In genomic region chr5:179883163-179883562, GRCh38 we compare ENCODE assay signal across 29 cellular contexts. TPM values are rescaled to one million over a fixed set of nuclear protein-coding genes. Genes with fewer than 3 reads are reported as not detected.
DNase-seq lines count a peak whose midpoint lies in the region; ATAC-seq, FAIRE-seq and TF ChIP-seq lines count a peak whose summit lies in the region.
"Had no signal": no experiment of that assay in that cellular context is flagged by ENCODE, and none has a peak within 500 bp of the region (broad histone marks: within the 10 kb centered on the region; RNA-seq: fewer than 3 reads in every experiment).

No MANE protein-coding gene starts in this region.

- no peak for ATAC-seq in activated T-cell treated with anti-CD3 and anti-CD28 coated beads, Interleukin-2, amount 50 U/mL, for 72 hours (replicated peaks in 1 of 2)
- ATAC-seq in Panc1 (no peak), HG03354 (IDR thresholded peaks at IDR 0.05; ENCODE audit: poor library complexity, severe bottlenecking, unreplicated experiment) (no peak)
- ATAC-seq: A549; CD8-positive, alpha-beta T cell; GM12878 had no signal

- no peak overlapping the region for H3K4me3 Mint-ChIP-seq in activated T-cell treated with anti-CD3 and anti-CD28 coated beads, Interleukin-2, amount 50 U/mL, for 72 hours
- H3K4me3 Mint-ChIP-seq in activated T-cell treated with anti-CD3 and anti-CD28 coated beads, Interleukin-2, amount 50 U/mL, for 24 hours = no peak overlapping the region
- peak overlapping the region; percentile 47 for H3K4me3 Mint-ChIP-seq in endothelial cell (ENCODE audit: unreplicated experiment)
- H3K4me3 Mint-ChIP-seq: B cell; CD4-positive, alpha-beta T cell; CD8-positive, alpha-beta T cell had no signal

- H3K27ac Mint-ChIP-seq in activated T-cell treated with anti-CD3 and anti-CD28 coated beads, Interleukin-2, amount 50 U/mL, for 72 hours = peak overlapping the region; percentile 83
- no peak overlapping the region for H3K27ac Mint-ChIP-seq in activated T-cell treated with anti-CD3 and anti-CD28 coated beads, Interleukin-2, amount 50 U/mL, for 24 hours
- H3K27ac Mint-ChIP-seq in endothelial cell (ENCODE audit: unreplicated experiment) = no peak overlapping the region
- H3K27ac Mint-ChIP-seq: B cell; CD4-positive, alpha-beta T cell; CD8-positive, alpha-beta T cell had no signal

- H3K36me3 ChIP-seq in Panc1 (ENCODE audit: control insufficient read depth, insufficient read depth, low read length) = peaks cover 12% of the 10 kb centered on the region

- no peaks in the 10 kb centered on the region for H3K4me1 ChIP-seq in Panc1 (ENCODE audit: control insufficient read depth, insufficient read depth, low read length)
- H3K4me1 ChIP-seq: A549, Caco-2 had no signal

- TF ChIP-seq CTCF in Panc1 (IDR thresholded peaks at IDR 0.05) (no peak), endothelial cell (IDR thresholded peaks at IDR 0.05; ENCODE audit: unreplicated experiment) (no peak), D721Med (IDR thresholded peaks at IDR 0.05; ENCODE audit: insufficient read depth, missing control alignments) (no peak)

- H3K27me3 ChIP-seq in Panc1 (ENCODE audit: control insufficient read depth, insufficient read depth, low read length) = no peaks in the 10 kb centered on the region
- H3K27me3 ChIP-seq: BLaER1 treated with 17β-estradiol and CSF1 and Interleukin-3, amounts not matched to agents 10 nM and 100 nM had no signal

- BruUV-seq in Panc1 (replicated peaks; lab: Mats Ljungman, UMichigan) = TSS peak; percentile 62

- H3K9me3 Mint-ChIP-seq in activated T-cell treated with anti-CD3 and anti-CD28 coated beads, Interleukin-2, amount 50 U/mL, for 72 hours = peaks cover 7 to 9% of the 10 kb centered on the region in 2 donors
- H3K9me3 Mint-ChIP-seq in activated T-cell treated with anti-CD3 and anti-CD28 coated beads, Interleukin-2, amount 50 U/mL, for 24 hours = peaks cover 25% of the 10 kb centered on the region
- peaks cover 15% of the 10 kb centered on the region for H3K9me3 Mint-ChIP-seq in endothelial cell (ENCODE audit: unreplicated experiment)

- no peak for DNase-seq in activated T-cell treated with anti-CD3 and anti-CD28 coated beads, Interleukin-2, amount 50 U/mL, for 72 hours
- DNase-seq in activated T-cell treated with anti-CD3 and anti-CD28 coated beads, Interleukin-2, amount 50 U/mL, for 24 hours = no peak
- DNase-seq in ACHN (peak; percentile 3), Panc1 (ENCODE audit: low read depth, low spot score) (no peak), endothelial cell (ENCODE audit: low spot score) (no peak), D721Med (ENCODE audit: insufficient read length, low spot score) (no peak)
- no peak for DNase-seq in activated effector memory CD4-positive, alpha-beta T cell treated with Interleukin-2 at 50 U/mL for 16 hours
- DNase-seq: AML-193; Caco-2; Calu3; CD4-positive, alpha-beta T cell; CD8-positive, alpha-beta T cell; DMS 273 treated with DMSO at 0.1 percent for 48 hours; DMS153; DMS53; DMS79; DND-41; EL; GDM1 had no signal

- intact Hi-C loops in Panc1 (cut with micrococcal nuclease; ENCODE audit: unreplicated experiment) = no loop called here

- POLR2A ChIA-PET in Panc1 (lab: Charles Lee) = interaction anchor here (0.7 kb wide), 1 partner anchor 148 kb away, joined by 4 read pairs; no protein-coding TSS in a partner anchor

- in situ Hi-C loops in ACHN (cut with HindIII; ENCODE audit: low pct_ligation_motif_present, low pct_unique_long_range_greater_than_20kb, low sequenced_read_pairs) = no loop called here
- in situ Hi-C loops in Panc1 (cut with HindIII; ENCODE audit: low pct_unique_long_range_greater_than_20kb, low sequenced_read_pairs) = no loop called here

- peaks cover 18% of the 10 kb centered on the region for H3K9me3 ChIP-seq in Panc1 (ENCODE audit: control insufficient read depth, insufficient read depth, low read depth, low read length)

- no peaks in the 10 kb centered on the region for H3K4me1 Mint-ChIP-seq in activated T-cell treated with anti-CD3 and anti-CD28 coated beads, Interleukin-2, amount 50 U/mL, for 72 hours (ENCODE audit: low read depth)
- H3K4me1 Mint-ChIP-seq in activated T-cell treated with anti-CD3 and anti-CD28 coated beads, Interleukin-2, amount 50 U/mL, for 24 hours (ENCODE audit: low read depth) = no peaks in the 10 kb centered on the region
- peaks cover 2% of the 10 kb centered on the region for H3K4me1 Mint-ChIP-seq in endothelial cell (ENCODE audit: unreplicated experiment)
- H3K4me1 Mint-ChIP-seq: B cell had no signal

- no peaks in the 10 kb centered on the region for H3K27me3 Mint-ChIP-seq in activated T-cell treated with anti-CD3 and anti-CD28 coated beads, Interleukin-2, amount 50 U/mL, for 72 hours (ENCODE audit: low read depth)
- H3K27me3 Mint-ChIP-seq in activated T-cell treated with anti-CD3 and anti-CD28 coated beads, Interleukin-2, amount 50 U/mL, for 24 hours = no peaks in the 10 kb centered on the region
- H3K27me3 Mint-ChIP-seq in endothelial cell (ENCODE audit: unreplicated experiment) = peaks cover 9% of the 10 kb centered on the region
- H3K27me3 Mint-ChIP-seq: B cell; CD4-positive, alpha-beta T cell had no signal

- CTCF ChIA-PET in Panc1 (lab: Charles Lee) = no interaction called here

- no peak overlapping the region for H3K4me3 ChIP-seq in Panc1 (ENCODE audit: low read depth in 2 of 2, low read length in 2 of 2)
- H3K4me3 ChIP-seq: A549, GM12878 had no signal

- peaks cover 28 to 37% of the 10 kb centered on the region in 2 donors for H3K36me3 Mint-ChIP-seq in activated T-cell treated with anti-CD3 and anti-CD28 coated beads, Interleukin-2, amount 50 U/mL, for 72 hours (ENCODE audit: insufficient read depth in 2 of 2)
- H3K36me3 Mint-ChIP-seq in activated T-cell treated with anti-CD3 and anti-CD28 coated beads, Interleukin-2, amount 50 U/mL, for 24 hours (ENCODE audit: low read depth) = peaks cover 91% of the 10 kb centered on the region
- H3K36me3 Mint-ChIP-seq in endothelial cell (ENCODE audit: low read depth, unreplicated experiment) = peaks cover 66% of the 10 kb centered on the region

- FAIRE-seq in D721Med (lab: Jason Lieb, UNC) = no peak
- FAIRE-seq: A549, GM12878, GM12892, GM18507, GM19239 had no signal

- H3K27ac ChIP-seq in Panc1 (ENCODE audit: low read length) = no peak overlapping the region
- H3K27ac ChIP-seq: 22Rv1; A549; BLaER1 treated with 17β-estradiol and CSF1 and Interleukin-3, amounts not matched to agents 10 nM and 100 nM; C4-2B had no signal

RNA-seq across cellular contexts. Expression of gene TBC1D9B, which starts 24.5 kb away (rescaled TPM):
- total RNA-seq in activated T-cell treated with anti-CD3 and anti-CD28 coated beads, Interleukin-2, amount 50 U/mL, for 72 hours = 10 to 100 TPM; 62.5 to 72.3 TPM
- 131 TPM for total RNA-seq in Panc1 (2021; ENCODE audit: unreplicated experiment)
- 192 TPM for polyA plus RNA-seq in Panc1 (2012; ENCODE audit: insufficient read length)
- 138 TPM for total RNA-seq in endothelial cell (ENCODE audit: unreplicated experiment)

RNA-seq across cellular contexts. Expression of gene MRNIP, which starts 24.5 kb away (rescaled TPM):
- total RNA-seq in activated T-cell treated with anti-CD3 and anti-CD28 coated beads, Interleukin-2, amount 50 U/mL, for 72 hours = 10 to 100 TPM; 26.4 to 33.3 TPM
- total RNA-seq in Panc1 (2021; ENCODE audit: unreplicated experiment) (33.0 TPM), endothelial cell (ENCODE audit: unreplicated experiment) (38.5 TPM)
- polyA plus RNA-seq in Panc1 (2012; ENCODE audit: insufficient read length) = 21.9 TPM
